1 cellular context compared by ENCODE assay signal in the genomic region with DNA sequence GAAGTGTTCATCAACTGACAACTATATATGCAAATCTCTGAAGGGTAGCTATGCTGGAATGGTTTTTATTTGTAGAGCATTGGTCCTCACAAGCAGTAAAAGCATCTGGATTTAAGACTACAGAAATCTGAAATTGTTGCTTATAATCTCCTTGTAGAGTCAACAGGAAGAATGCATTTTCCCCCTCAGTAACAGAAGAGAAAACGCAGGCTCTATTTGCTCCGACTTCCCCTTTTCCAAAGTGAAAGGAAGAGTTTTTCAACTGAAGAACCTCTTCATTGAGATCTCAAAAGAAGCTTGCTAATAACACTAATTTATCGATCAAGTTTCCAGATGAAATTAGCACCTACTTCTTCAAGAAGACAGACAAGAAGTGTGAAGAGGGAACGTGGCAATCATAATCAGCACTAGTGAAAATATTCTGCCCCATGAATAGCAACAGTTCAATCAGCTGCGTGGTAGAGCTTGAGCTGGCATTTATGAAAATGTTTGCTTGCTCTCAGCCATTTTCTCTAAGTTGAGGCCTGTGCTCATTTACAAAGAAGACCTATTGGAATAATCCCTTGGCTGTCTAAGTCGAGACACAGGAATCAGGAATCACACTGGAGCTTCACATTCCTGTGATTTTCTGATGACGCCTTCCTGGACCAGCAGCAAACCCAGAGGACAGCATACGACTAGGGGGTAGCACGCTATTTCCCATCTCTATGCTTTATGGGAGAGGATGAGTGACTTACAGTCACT.
TF ChIP-seq lines count a peak whose summit lies in the region.

No MANE protein-coding gene starts in this region.

TF ChIP-seq in H1, 55 proteins besides CTCF, POLR2A, EP300 and RAD21:
- no peak for TF ChIP-seq HDAC6 (IDR thresholded peaks at IDR 0.05; ENCODE audit: low read depth, low read length)
